19 cellular contexts compared by ENCODE assay signal in the genomic region with DNA sequence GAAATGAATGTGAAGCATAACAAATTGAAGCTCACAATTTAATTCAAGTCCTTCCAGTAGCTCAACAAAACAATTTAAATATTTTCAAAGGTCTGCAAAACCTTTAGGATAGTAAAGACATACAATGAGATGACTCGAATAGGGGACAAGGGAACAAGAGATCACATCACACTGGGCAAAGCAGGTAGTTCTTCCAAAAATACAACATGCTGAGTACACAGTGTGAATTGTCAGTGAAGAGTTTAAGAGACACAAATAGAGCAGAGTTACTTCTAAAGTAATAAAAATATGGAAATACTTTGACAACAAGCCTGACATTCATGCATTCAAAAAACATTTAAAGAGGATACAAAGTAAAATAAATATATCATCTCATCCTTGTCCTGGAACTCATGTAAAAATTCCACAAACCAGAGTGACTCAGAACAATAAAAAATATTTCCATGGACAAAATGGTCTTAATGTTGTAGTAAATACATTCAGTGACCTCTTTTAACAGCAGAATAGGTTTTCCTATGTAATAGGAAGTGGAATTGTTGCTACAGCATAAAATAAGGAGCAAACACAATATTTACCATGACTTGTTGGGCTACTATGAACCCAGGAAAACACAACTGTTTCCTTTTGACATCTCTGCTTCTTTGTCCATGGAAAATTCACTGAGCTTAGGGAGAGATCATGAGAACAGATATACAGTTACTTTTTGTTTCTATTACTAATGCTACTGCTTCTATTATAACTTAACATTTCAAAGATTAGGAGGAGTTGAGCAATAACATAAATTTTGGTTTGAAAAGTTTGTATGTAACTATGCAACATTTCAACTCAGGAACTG.
DNase-seq lines count a peak whose midpoint lies in the region; ATAC-seq and TF ChIP-seq lines count a peak whose summit lies in the region.
"Had no signal": no experiment of that assay in that cellular context is flagged by ENCODE, and none has a peak within 500 bp of the region (broad histone marks: within the 10 kb centered on the region; RNA-seq: fewer than 3 reads in every experiment).

No MANE protein-coding gene starts in this region.

- H3K9me3 Mint-ChIP-seq in chondrocyte (ENCODE audit: low read depth): no peaks in the 10 kb centered on the region
- H3K9me3 Mint-ChIP-seq in mesothelial cell of epicardium: no peaks in the 10 kb centered on the region
- no peaks in the 10 kb centered on the region for H3K9me3 Mint-ChIP-seq in activated CD8-positive, alpha-beta T cell treated with anti-CD3 and anti-CD28 coated beads for 36 hours
- H3K9me3 Mint-ChIP-seq: WTC11 had no signal

- no peaks in the 10 kb centered on the region for H3K27me3 ChIP-seq in right cardiac atrium (ENCODE audit: control insufficient read depth, insufficient read depth)
- no peaks in the 10 kb centered on the region for H3K27me3 ChIP-seq in vagina
- no peaks in the 10 kb centered on the region for H3K27me3 ChIP-seq in Karpas-422 (ENCODE audit: low read length)
- H3K27me3 ChIP-seq: breast epithelium had no signal

- no peaks in the 10 kb centered on the region for H3K9me3 ChIP-seq in right cardiac atrium (ENCODE audit: control insufficient read depth, low read length)
- H3K9me3 ChIP-seq in vagina: no peaks in the 10 kb centered on the region
- H3K9me3 ChIP-seq in Karpas-422 (ENCODE audit: low read length): no peaks in the 10 kb centered on the region
- H3K9me3 ChIP-seq: breast epithelium, HAP-1 had no signal

- no peak overlapping the region for H3K9ac ChIP-seq in Karpas-422 (ENCODE audit: low read length)

- POLR2A ChIA-PET in activated CD8-positive, alpha-beta T cell treated with anti-CD3 and anti-CD28 coated beads for 36 hours (lab: Charles Lee): no interaction called here

- H3K9me2 ChIP-seq in Karpas-422 (replicated peaks; ENCODE audit: insufficient read depth, low read length): no peaks in the 10 kb centered on the region

- H3K27ac ChIP-seq in right cardiac atrium (ENCODE audit: low read length) (no peak overlapping the region), vagina (peak overlapping the region; percentile 38), Karpas-422 (ENCODE audit: low read length) (no peak overlapping the region)
- H3K27ac ChIP-seq: breast epithelium had no signal

- H3K27ac Mint-ChIP-seq in chondrocyte (ENCODE audit: unreplicated experiment) (peak overlapping the region; percentile 79), mesothelial cell of epicardium (peak overlapping the region; percentile 24)
- H3K27ac Mint-ChIP-seq in activated CD8-positive, alpha-beta T cell treated with anti-CD3 and anti-CD28 coated beads for 36 hours: no peak overlapping the region
- H3K27ac Mint-ChIP-seq: activated CD8-positive, alpha-beta memory T cell treated with anti-CD3 and anti-CD28 coated beads, Interleukin-2, amount 10 ng/mL, durations not matched to agents 7 days and 5 days; natural killer cell treated with Interleukin-12 subunit alpha and Interleukin-12 subunit beta and Interleukin-15 and Interleukin-18, amount 100 ng/mL, for 72 hours; WTC11 had no signal

- H3K36me3 Mint-ChIP-seq in chondrocyte (ENCODE audit: low read depth): peaks cover 3% of the 10 kb centered on the region
- no peaks in the 10 kb centered on the region for H3K36me3 Mint-ChIP-seq in mesothelial cell of epicardium
- no peaks in the 10 kb centered on the region for H3K36me3 Mint-ChIP-seq in activated CD8-positive, alpha-beta T cell treated with anti-CD3 and anti-CD28 coated beads for 36 hours (ENCODE audit: low read depth)
- H3K36me3 Mint-ChIP-seq: activated CD8-positive, alpha-beta memory T cell treated with anti-CD3 and anti-CD28 coated beads, Interleukin-2, amount 10 ng/mL, durations not matched to agents 7 days and 5 days; natural killer cell treated with Interleukin-12 subunit alpha and Interleukin-12 subunit beta and Interleukin-15 and Interleukin-18, amount 100 ng/mL, for 72 hours; WTC11 had no signal

- intact Hi-C loops in left ventricle myocardium superior (cut with micrococcal nuclease) (no loop called here), right cardiac atrium (cut with DNase I) (no loop called here), vagina (cut with DNase I) (no loop called here)
- intact Hi-C loops in activated CD8-positive, alpha-beta T cell treated with anti-CD3 and anti-CD28 coated beads for 36 hours (cut with micrococcal nuclease): no loop called here

- ATAC-seq in left ventricle myocardium superior (peak; percentile 58), right cardiac atrium (no peak)
- ATAC-seq in activated CD8-positive, alpha-beta T cell treated with anti-CD3 and anti-CD28 coated beads for 36 hours: no peak
- ATAC-seq: activated CD8-positive, alpha-beta memory T cell treated with anti-CD3 and anti-CD28 coated beads, Interleukin-2, amount 10 ng/mL, durations not matched to agents 7 days and 5 days; left colon; natural killer cell treated with Interleukin-12 subunit alpha and Interleukin-12 subunit beta and Interleukin-15 and Interleukin-18, amount 100 ng/mL, for 72 hours; WTC11 had no signal

- H3K4me1 ChIP-seq in right cardiac atrium (ENCODE audit: control insufficient read depth, insufficient read depth, low read length) (no peaks in the 10 kb centered on the region), vagina (peaks cover 5% of the 10 kb centered on the region), Karpas-422 (ENCODE audit: low read length) (no peaks in the 10 kb centered on the region)
- H3K4me1 ChIP-seq: breast epithelium had no signal

- no peaks in the 10 kb centered on the region for H3K79me2 ChIP-seq in Karpas-422 (ENCODE audit: low read length)

- DNase-seq in left ventricle myocardium superior (no peak), right cardiac atrium (no peak), chondrocyte (ENCODE audit: low spot score) (no peak), mesothelial cell of epicardium (ENCODE audit: low spot score in 2 of 2, unreplicated experiment in 2 of 2) (no peak), vagina (ENCODE audit: extremely low spot score in 2 of 2) (no peak), Karpas-422 (no peak), MV-4-11 (lab: John Stamatoyannopoulos, UW) (no peak)
- no peak for DNase-seq in activated CD8-positive, alpha-beta T cell treated with anti-CD3 and anti-CD28 coated beads for 36 hours
- DNase-seq: ACHN; activated CD8-positive, alpha-beta memory T cell treated with anti-CD3 and anti-CD28 coated beads, Interleukin-2, amount 10 ng/mL, durations not matched to agents 7 days and 5 days; activated gamma-delta T cell treated with Interleukin-2 at 50 U/mL for 16 hours; left colon; NCI-H1436 treated with DMSO at 0.1 percent for 48 hours; stimulated activated naive CD4-positive, alpha-beta T cell; T-helper 1 cell had no signal

- peaks cover 84% of the 10 kb centered on the region for H3K4me1 Mint-ChIP-seq in chondrocyte (ENCODE audit: low read depth)
- peaks cover 24% of the 10 kb centered on the region for H3K4me1 Mint-ChIP-seq in mesothelial cell of epicardium
- no peaks in the 10 kb centered on the region for H3K4me1 Mint-ChIP-seq in activated CD8-positive, alpha-beta T cell treated with anti-CD3 and anti-CD28 coated beads for 36 hours (ENCODE audit: low read depth)
- H3K4me1 Mint-ChIP-seq: activated CD8-positive, alpha-beta memory T cell treated with anti-CD3 and anti-CD28 coated beads, Interleukin-2, amount 10 ng/mL, durations not matched to agents 7 days and 5 days; WTC11 had no signal

- TF ChIP-seq POLR2A in vagina (IDR thresholded peaks at IDR 0.05): no peak

- H3K4me3 ChIP-seq in right cardiac atrium (ENCODE audit: low read length) (no peak overlapping the region), vagina (no peak overlapping the region), Karpas-422 (ENCODE audit: low read length) (no peak overlapping the region)
- H3K4me3 ChIP-seq: breast epithelium, HAP-1 had no signal

- no peak overlapping the region for H3K4me2 ChIP-seq in Karpas-422 (ENCODE audit: low read depth, low read length, poor library complexity, severe bottlenecking)

- H3K27me3 Mint-ChIP-seq in chondrocyte (ENCODE audit: low read depth): no peaks in the 10 kb centered on the region
- no peaks in the 10 kb centered on the region for H3K27me3 Mint-ChIP-seq in mesothelial cell of epicardium (ENCODE audit: low read depth)
- H3K27me3 Mint-ChIP-seq in activated CD8-positive, alpha-beta T cell treated with anti-CD3 and anti-CD28 coated beads for 36 hours: peaks cover 2% of the 10 kb centered on the region

- TF ChIP-seq CTCF in chondrocyte (IDR thresholded peaks at IDR 0.05): no peak
- no peak for TF ChIP-seq CTCF in mesothelial cell of epicardium (IDR thresholded peaks at IDR 0.05; ENCODE audit: unreplicated experiment)
- no peak for TF ChIP-seq CTCF in vagina (IDR thresholded peaks at IDR 0.05)
- no peak for TF ChIP-seq CTCF in activated CD8-positive, alpha-beta T cell treated with anti-CD3 and anti-CD28 coated beads for 36 hours (IDR thresholded peaks at IDR 0.05)

- H3K36me3 ChIP-seq in vagina (no peaks in the 10 kb centered on the region), Karpas-422 (ENCODE audit: insufficient read depth, low read length) (no peaks in the 10 kb centered on the region)
- H3K36me3 ChIP-seq: breast epithelium, HAP-1 had no signal

- no peak overlapping the region for H2AFZ ChIP-seq in Karpas-422 (ENCODE audit: low read length)

- H3K4me3 Mint-ChIP-seq in chondrocyte (ENCODE audit: unreplicated experiment) (no peak overlapping the region), mesothelial cell of epicardium (no peak overlapping the region)
- H3K4me3 Mint-ChIP-seq in activated CD8-positive, alpha-beta T cell treated with anti-CD3 and anti-CD28 coated beads for 36 hours: no peak overlapping the region
- H3K4me3 Mint-ChIP-seq: activated CD8-positive, alpha-beta memory T cell treated with anti-CD3 and anti-CD28 coated beads, Interleukin-2, amount 10 ng/mL, durations not matched to agents 7 days and 5 days; natural killer cell treated with Interleukin-12 subunit alpha and Interleukin-12 subunit beta and Interleukin-15 and Interleukin-18, amount 100 ng/mL, for 72 hours; WTC11 had no signal

- 66% methylated on average over 1 of the region's 1 CpG for WGBS in right cardiac atrium

- CTCF ChIA-PET in activated CD8-positive, alpha-beta T cell treated with anti-CD3 and anti-CD28 coated beads for 36 hours (lab: Charles Lee): no interaction called here

- H4K20me1 ChIP-seq in Karpas-422 (ENCODE audit: insufficient read depth, low read depth, low read length): no peaks in the 10 kb centered on the region
